ENCODE assay signal across 25 cellular contexts in the genomic region with DNA sequence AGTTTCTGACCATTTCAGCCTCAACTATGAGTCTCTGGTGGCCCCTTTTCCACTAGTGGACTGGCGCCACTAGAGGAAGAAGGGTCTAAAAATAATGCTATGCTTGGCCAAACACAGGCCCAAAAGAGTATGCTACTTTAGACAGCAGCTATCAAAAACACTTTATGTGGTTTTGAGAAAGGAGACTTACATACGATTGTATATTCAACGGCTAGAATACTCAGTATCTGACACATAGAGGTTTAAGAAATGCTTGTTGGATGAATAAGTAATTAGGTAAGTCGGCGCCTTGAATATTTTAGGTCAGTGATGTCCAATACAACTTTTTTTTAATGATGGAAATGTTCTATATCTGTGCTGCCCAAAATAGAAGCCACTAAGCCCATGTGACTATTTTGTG. TPM values are rescaled to one million over a fixed set of nuclear protein-coding genes. Genes with fewer than 3 reads are reported as not detected.
"Had no signal": no experiment of that assay in that cellular context is flagged by ENCODE, and none has a peak within 500 bp of the region (broad histone marks: within the 10 kb centered on the region; RNA-seq: fewer than 3 reads in every experiment).

No MANE protein-coding gene starts in this region.

- H3K4me2 ChIP-seq: hepatocyte had no signal

- H3K79me2 ChIP-seq: hepatocyte had no signal

- H3K4me1 ChIP-seq: esophagus muscularis mucosa, psoas muscle had no signal

- H3K9me3 Mint-ChIP-seq: activated CD4-positive, alpha-beta T cell treated with anti-CD3 and anti-CD28 coated beads, Interleukin-2, amount 10 ng/mL, durations not matched to agents 24 days and 14 days; activated CD8-positive, alpha-beta T cell treated with anti-CD3 and anti-CD28 coated beads for 36 hours; activated naive CD8-positive, alpha-beta T cell treated with anti-CD3 and anti-CD28 coated beads, Interleukin-2, amount 10 ng/mL, durations not matched to agents 7 days and 5 days; activated T-helper 17 cell treated with anti-CD3 and anti-CD28 coated beads, Interleukin-2, amount 50 U/mL, for 72 hours; neural crest cell; stimulated activated effector memory CD8-positive, alpha-beta T cell treated with anti-CD3 and anti-CD28 coated beads, Interleukin-12 subunit alpha, Interleukin-12 subunit beta, amount 100 ng/mL, for 72 hours had no signal

- H3K27me3 ChIP-seq: esophagus muscularis mucosa, hepatocyte had no signal

- H3K36me3 ChIP-seq: esophagus muscularis mucosa had no signal

- H3K4me1 Mint-ChIP-seq: naive B cell; neural crest cell; stimulated activated effector memory CD8-positive, alpha-beta T cell treated with anti-CD3 and anti-CD28 coated beads, Interleukin-12 subunit alpha, Interleukin-12 subunit beta, amount 100 ng/mL, for 72 hours had no signal

- H3K4me3 ChIP-seq: esophagus muscularis mucosa, hepatocyte, psoas muscle, skin epidermis had no signal

- H3K9me3 ChIP-seq: esophagus muscularis mucosa, psoas muscle had no signal

- H2AFZ ChIP-seq: hepatocyte had no signal

- H3K36me3 Mint-ChIP-seq: activated naive CD8-positive, alpha-beta T cell treated with anti-CD3 and anti-CD28 coated beads, Interleukin-2, amount 10 ng/mL, durations not matched to agents 7 days and 5 days; naive B cell; stimulated activated effector memory CD8-positive, alpha-beta T cell treated with anti-CD3 and anti-CD28 coated beads, Interleukin-12 subunit alpha, Interleukin-12 subunit beta, amount 100 ng/mL, for 72 hours had no signal

- H3K27ac ChIP-seq: esophagus muscularis mucosa, hepatocyte, psoas muscle, skin epidermis had no signal

- H3K27me3 Mint-ChIP-seq: activated T-helper 17 cell treated with anti-CD3 and anti-CD28 coated beads, Interleukin-2, amount 50 U/mL, for 72 hours had no signal

- DNase-seq: activated naive CD4-positive, alpha-beta T cell treated with Interleukin-2 at 50 U/mL for 16 hours; activated naive CD8-positive, alpha-beta T cell treated with anti-CD3 and anti-CD28 coated beads, Interleukin-2, amount 10 ng/mL, durations not matched to agents 7 days and 5 days; activated T-cell treated with anti-CD3 and anti-CD28 coated beads, Interleukin-2, amount 50 U/mL, for 1 hour; cortex of kidney; effector CD4-positive, alpha-beta T cell; naive B cell; psoas muscle; stimulated activated CD4-positive, alpha-beta T cell treated with anti-CD3 and anti-CD28 coated beads, Interleukin-4, amount 100 ng/mL, for 1 hour; T-helper 9 cell had no signal

- ATAC-seq: psoas muscle, right cardiac atrium had no signal

- H3K4me3 Mint-ChIP-seq: activated CD4-positive, alpha-beta T cell treated with anti-CD3 and anti-CD28 coated beads, Interleukin-2, amount 10 ng/mL, durations not matched to agents 24 days and 14 days; activated CD8-positive, alpha-beta T cell treated with anti-CD3 and anti-CD28 coated beads for 36 hours; activated naive CD8-positive, alpha-beta T cell treated with anti-CD3 and anti-CD28 coated beads, Interleukin-2, amount 10 ng/mL, durations not matched to agents 7 days and 5 days; activated T-helper 17 cell treated with anti-CD3 and anti-CD28 coated beads, Interleukin-2, amount 50 U/mL, for 72 hours; naive B cell; neural crest cell; stimulated activated effector memory CD8-positive, alpha-beta T cell treated with anti-CD3 and anti-CD28 coated beads, Interleukin-12 subunit alpha, Interleukin-12 subunit beta, amount 100 ng/mL, for 72 hours had no signal

- H3K27ac Mint-ChIP-seq: activated CD4-positive, alpha-beta T cell treated with anti-CD3 and anti-CD28 coated beads, Interleukin-2, amount 10 ng/mL, durations not matched to agents 24 days and 14 days; activated CD8-positive, alpha-beta T cell treated with anti-CD3 and anti-CD28 coated beads for 36 hours; activated naive CD8-positive, alpha-beta T cell treated with anti-CD3 and anti-CD28 coated beads, Interleukin-2, amount 10 ng/mL, durations not matched to agents 7 days and 5 days; activated T-helper 17 cell treated with anti-CD3 and anti-CD28 coated beads, Interleukin-2, amount 50 U/mL, for 72 hours; stimulated activated effector memory CD8-positive, alpha-beta T cell treated with anti-CD3 and anti-CD28 coated beads, Interleukin-12 subunit alpha, Interleukin-12 subunit beta, amount 100 ng/mL, for 72 hours had no signal

RNA-seq across cellular contexts. Expression of a gene that starts 25.7 kb away (rescaled TPM):
- total RNA-seq: activated CD4-positive, alpha-beta T cell treated with anti-CD3 and anti-CD28 coated beads, Interleukin-2, amount 10 ng/mL, durations not matched to agents 24 days and 14 days; activated CD8-positive, alpha-beta T cell treated with anti-CD3 and anti-CD28 coated beads for 36 hours; activated naive CD8-positive, alpha-beta T cell treated with anti-CD3 and anti-CD28 coated beads, Interleukin-2, amount 10 ng/mL, durations not matched to agents 7 days and 5 days; activated T-helper 17 cell treated with anti-CD3 and anti-CD28 coated beads, Interleukin-2, amount 50 U/mL, for 72 hours; fibroblast of villous mesenchyme; glomerular endothelial cell; left lobe of liver; lung microvascular endothelial cell; mononuclear cell; neural crest cell; osteocyte; psoas muscle; right cardiac atrium; ureter had no signal
- polyA plus RNA-seq: hepatocyte, psoas muscle, right cardiac atrium had no signal
